In genomic region chr7:83936056-83936703, GRCh38 we compare ENCODE assay signal across 8 cellular contexts.
DNase-seq lines count a peak whose midpoint lies in the region; ATAC-seq and TF ChIP-seq lines count a peak whose summit lies in the region.

No MANE protein-coding gene starts in this region.

- ATAC-seq in GM21717 (IDR thresholded peaks at IDR 0.05; ENCODE audit: unreplicated experiment) (peak; percentile 75), HG02571 (IDR thresholded peaks at IDR 0.05; ENCODE audit: unreplicated experiment) (no peak)
- peak; percentile 31 for ATAC-seq in activated T-helper 17 cell treated with anti-CD3 and anti-CD28 coated beads, Interleukin-2, amount 50 U/mL, for 72 hours (replicated peaks)

- peaks cover 19% of the 10 kb centered on the region for H3K4me1 ChIP-seq in OCI-LY3 (ENCODE audit: low read length)

- no peaks in the 10 kb centered on the region for H3K79me2 ChIP-seq in OCI-LY3 (ENCODE audit: low read length)

- no peak overlapping the region for H3K9ac ChIP-seq in OCI-LY3 (ENCODE audit: low read length)

- no peak overlapping the region for H3K27ac ChIP-seq in OCI-LY3 (ENCODE audit: low read length)

- H3K4me2 ChIP-seq in OCI-LY3 (ENCODE audit: low read length): peak overlapping the region; percentile 23; the same call in 1 of the 2 replicates

- no peaks in the 10 kb centered on the region for H3K9me3 Mint-ChIP-seq in activated T-helper 17 cell treated with anti-CD3 and anti-CD28 coated beads, Interleukin-2, amount 50 U/mL, for 72 hours

- no peak overlapping the region for H3K4me3 Mint-ChIP-seq in activated T-helper 17 cell treated with anti-CD3 and anti-CD28 coated beads, Interleukin-2, amount 50 U/mL, for 72 hours

- no peaks in the 10 kb centered on the region for H3K4me1 Mint-ChIP-seq in activated T-helper 17 cell treated with anti-CD3 and anti-CD28 coated beads, Interleukin-2, amount 50 U/mL, for 72 hours

- TF ChIP-seq CTCF in OCI-LY3 (IDR thresholded peaks at IDR 0.05; ENCODE audit: low read depth, low read length): peak; percentile 92

- H4K20me1 ChIP-seq in OCI-LY3 (ENCODE audit: insufficient read depth, low read length): no peaks in the 10 kb centered on the region

- no peaks in the 10 kb centered on the region for H3K9me3 ChIP-seq in OCI-LY3 (ENCODE audit: insufficient read depth, low read length)

- H3K27me3 Mint-ChIP-seq in activated T-helper 17 cell treated with anti-CD3 and anti-CD28 coated beads, Interleukin-2, amount 50 U/mL, for 72 hours: no peaks in the 10 kb centered on the region

- H3K36me3 ChIP-seq in OCI-LY3 (replicated peaks; ENCODE audit: low read depth, low read length): no peaks in the 10 kb centered on the region

- no peak for TF ChIP-seq EP300 in Ishikawa (IDR thresholded peaks at IDR 0.05; ENCODE audit: borderline replicate concordance)

- no peak overlapping the region for H2AFZ ChIP-seq in OCI-LY3 (ENCODE audit: low read depth, low read length)

- no peak overlapping the region for H3K27ac Mint-ChIP-seq in activated T-helper 17 cell treated with anti-CD3 and anti-CD28 coated beads, Interleukin-2, amount 50 U/mL, for 72 hours

- DNase-seq in GM03348 (ENCODE audit: low spot score) (peak; percentile 69), glomerular visceral epithelial cell (ENCODE audit: extremely low spot score) (peak; percentile 66), pons (ENCODE audit: low spot score) (peak; percentile 90)

- peak; percentile 97 for TF ChIP-seq RAD21 in Ishikawa (IDR thresholded peaks at IDR 0.05; ENCODE audit: low read depth)

- H3K4me3 ChIP-seq in OCI-LY3 (ENCODE audit: low read length): no peak overlapping the region

- H3K27me3 ChIP-seq in OCI-LY3 (ENCODE audit: low read depth, low read length): no peaks in the 10 kb centered on the region

- H3K36me3 Mint-ChIP-seq in activated T-helper 17 cell treated with anti-CD3 and anti-CD28 coated beads, Interleukin-2, amount 50 U/mL, for 72 hours (ENCODE audit: low read depth): no peaks in the 10 kb centered on the region

TF ChIP-seq in Ishikawa, 13 proteins besides CTCF, POLR2A, EP300 and RAD21:
- no peak for TF ChIP-seq TEAD4 (IDR thresholded peaks at IDR 0.05)
- no peak for TF ChIP-seq NFIC (IDR thresholded peaks at IDR 0.05)
- no peak for TF ChIP-seq TAF1 (IDR thresholded peaks at IDR 0.05; ENCODE audit: low read depth)
- TF ChIP-seq EGR1 (IDR thresholded peaks at IDR 0.05): no peak
- TF ChIP-seq CREB1 (IDR thresholded peaks at IDR 0.05; ENCODE audit: low read depth): no peak
- TF ChIP-seq, protein P1, sequence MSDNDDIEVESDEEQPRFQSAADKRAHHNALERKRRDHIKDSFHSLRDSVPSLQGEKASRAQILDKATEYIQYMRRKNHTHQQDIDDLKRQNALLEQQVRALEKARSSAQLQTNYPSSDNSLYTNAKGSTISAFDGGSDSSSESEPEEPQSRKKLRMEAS (IDR thresholded peaks at IDR 0.05): no peak
- TF ChIP-seq, protein P2, sequence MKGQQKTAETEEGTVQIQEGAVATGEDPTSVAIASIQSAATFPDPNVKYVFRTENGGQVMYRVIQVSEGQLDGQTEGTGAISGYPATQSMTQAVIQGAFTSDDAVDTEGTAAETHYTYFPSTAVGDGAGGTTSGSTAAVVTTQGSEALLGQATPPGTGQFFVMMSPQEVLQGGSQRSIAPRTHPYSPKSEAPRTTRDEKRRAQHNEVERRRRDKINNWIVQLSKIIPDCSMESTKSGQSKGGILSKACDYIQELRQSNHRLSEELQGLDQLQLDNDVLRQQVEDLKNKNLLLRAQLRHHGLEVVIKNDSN (IDR thresholded peaks at IDR 0.05): no peak
- TF ChIP-seq FOXM1 (IDR thresholded peaks at IDR 0.05; ENCODE audit: borderline replicate concordance, low read depth): no peak
- TF ChIP-seq, protein P3, sequence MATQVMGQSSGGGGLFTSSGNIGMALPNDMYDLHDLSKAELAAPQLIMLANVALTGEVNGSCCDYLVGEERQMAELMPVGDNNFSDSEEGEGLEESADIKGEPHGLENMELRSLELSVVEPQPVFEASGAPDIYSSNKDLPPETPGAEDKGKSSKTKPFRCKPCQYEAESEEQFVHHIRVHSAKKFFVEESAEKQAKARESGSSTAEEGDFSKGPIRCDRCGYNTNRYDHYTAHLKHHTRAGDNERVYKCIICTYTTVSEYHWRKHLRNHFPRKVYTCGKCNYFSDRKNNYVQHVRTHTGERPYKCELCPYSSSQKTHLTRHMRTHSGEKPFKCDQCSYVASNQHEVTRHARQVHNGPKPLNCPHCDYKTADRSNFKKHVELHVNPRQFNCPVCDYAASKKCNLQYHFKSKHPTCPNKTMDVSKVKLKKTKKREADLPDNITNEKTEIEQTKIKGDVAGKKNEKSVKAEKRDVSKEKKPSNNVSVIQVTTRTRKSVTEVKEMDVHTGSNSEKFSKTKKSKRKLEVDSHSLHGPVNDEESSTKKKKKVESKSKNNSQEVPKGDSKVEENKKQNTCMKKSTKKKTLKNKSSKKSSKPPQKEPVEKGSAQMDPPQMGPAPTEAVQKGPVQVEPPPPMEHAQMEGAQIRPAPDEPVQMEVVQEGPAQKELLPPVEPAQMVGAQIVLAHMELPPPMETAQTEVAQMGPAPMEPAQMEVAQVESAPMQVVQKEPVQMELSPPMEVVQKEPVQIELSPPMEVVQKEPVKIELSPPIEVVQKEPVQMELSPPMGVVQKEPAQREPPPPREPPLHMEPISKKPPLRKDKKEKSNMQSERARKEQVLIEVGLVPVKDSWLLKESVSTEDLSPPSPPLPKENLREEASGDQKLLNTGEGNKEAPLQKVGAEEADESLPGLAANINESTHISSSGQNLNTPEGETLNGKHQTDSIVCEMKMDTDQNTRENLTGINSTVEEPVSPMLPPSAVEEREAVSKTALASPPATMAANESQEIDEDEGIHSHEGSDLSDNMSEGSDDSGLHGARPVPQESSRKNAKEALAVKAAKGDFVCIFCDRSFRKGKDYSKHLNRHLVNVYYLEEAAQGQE (IDR thresholded peaks at IDR 0.05; ENCODE audit: low read depth): no peak
- no peak for TF ChIP-seq CEBPB (IDR thresholded peaks at IDR 0.05)
- no peak for TF ChIP-seq TCF12 (IDR thresholded peaks at IDR 0.05; ENCODE audit: low read depth)
- no peak for TF ChIP-seq YY1 (IDR thresholded peaks at IDR 0.05; ENCODE audit: low read depth)
- no peak for TF ChIP-seq ZBTB7A (IDR thresholded peaks at IDR 0.05; ENCODE audit: low read depth)
